18 cellular contexts compared by ENCODE assay signal in genomic region chr12:54292931-54293241, GRCh38. TPM values are rescaled to one million over a fixed set of nuclear protein-coding genes. Genes with fewer than 3 reads are reported as not detected.
DNase-seq lines count a peak whose midpoint lies in the region; ATAC-seq and TF ChIP-seq lines count a peak whose summit lies in the region.
"Had no signal": no experiment of that assay in that cellular context is flagged by ENCODE, and none has a peak within 500 bp of the region (broad histone marks: within the 10 kb centered on the region; RNA-seq: fewer than 3 reads in every experiment).

No MANE protein-coding gene starts in this region.

- intact Hi-C loops in CD14-positive monocyte (cut with micrococcal nuclease) = loop anchor here in 1 of 2 donors (5.0 kb wide), 1 partner anchor 84 kb away; no protein-coding TSS in a partner anchor

- H3K36me3 Mint-ChIP-seq in CD14-positive monocyte (peaks cover 61 to 90% of the 10 kb centered on the region in 2 donors), glutamatergic neuron (ENCODE audit: unreplicated experiment) (no peaks in the 10 kb centered on the region)

- DNase-seq in CD14-positive monocyte (ENCODE audit: low spot score) (no peak), OCI-M1 (lab: John Stamatoyannopoulos, UW) (peak; percentile 32), glutamatergic neuron (no peak), MM.1S (no peak), UCSD-AML1 (lab: John Stamatoyannopoulos, UW; ENCODE audit: unreplicated experiment) (no peak)
- DNase-seq: DMS79, KBM-7, NCI-H1092 treated with DMSO at 0.1 percent for 48 hours, NCI-H1436 treated with DMSO at 0.1 percent for 48 hours, NCI-H2029, NCI-H2171, NCI-H345, NCI-H524, PC-3, SHP77 treated with DMSO at 0.1 percent for 48 hours had no signal

- H3K27ac ChIP-seq in neutrophil = peak overlapping the region; percentile 93
- H3K27ac ChIP-seq in MM.1S (ENCODE audit: low read length) = no peak overlapping the region
- H3K27ac ChIP-seq: SK-N-MC had no signal

- H3K4me1 ChIP-seq in neutrophil (ENCODE audit: control insufficient read depth in 1 of 2, insufficient read depth in 1 of 2, low read depth in 1 of 2, low read length in 1 of 2) = peaks cover 89 to 96% of the 10 kb centered on the region in 2 experiments
- no peaks in the 10 kb centered on the region for H3K4me1 ChIP-seq in MM.1S (ENCODE audit: low read length)

- no peak for TF ChIP-seq CTCF in CD14-positive monocyte (IDR thresholded peaks at IDR 0.05)
- no peak for TF ChIP-seq CTCF in glutamatergic neuron (IDR thresholded peaks at IDR 0.05; ENCODE audit: partially characterized antibody, unreplicated experiment)
- no peak for TF ChIP-seq CTCF in neutrophil (IDR thresholded peaks at IDR 0.05)
- no peak for TF ChIP-seq CTCF in MM.1S (IDR thresholded peaks at IDR 0.05; ENCODE audit: low read length)

- H3K4me3 Mint-ChIP-seq in CD14-positive monocyte = no peak overlapping the region
- H3K4me3 Mint-ChIP-seq in glutamatergic neuron (ENCODE audit: unreplicated experiment) = peak overlapping the region; percentile 3

- H3K36me3 ChIP-seq in neutrophil (peaks cover 83% of the 10 kb centered on the region), MM.1S (replicated peaks; ENCODE audit: insufficient read depth, low read length) (no peaks in the 10 kb centered on the region)

- no peaks in the 10 kb centered on the region for H3K27me3 ChIP-seq in neutrophil
- H3K27me3 ChIP-seq in MM.1S (replicated peaks; ENCODE audit: insufficient read depth, low read length) = peaks cover 8% of the 10 kb centered on the region; the same call in 1 of the 2 replicates

- H3F3A ChIP-seq in MM.1S (ENCODE audit: insufficient read depth, low read length) = peaks cover 18% of the 10 kb centered on the region

- no peak overlapping the region for H3K4me2 ChIP-seq in MM.1S (ENCODE audit: low read depth, low read length)

- no peaks in the 10 kb centered on the region for H3K79me2 ChIP-seq in MM.1S (ENCODE audit: low read length)

- H3K4me1 Mint-ChIP-seq in CD14-positive monocyte = peaks cover 91% of the 10 kb centered on the region
- peaks cover 1% of the 10 kb centered on the region for H3K4me1 Mint-ChIP-seq in glutamatergic neuron (ENCODE audit: low read depth, unreplicated experiment)

- H3K9me3 ChIP-seq in neutrophil (no peaks in the 10 kb centered on the region), MM.1S (replicated peaks; ENCODE audit: insufficient read depth, low read length) (no peaks in the 10 kb centered on the region)

- no peaks in the 10 kb centered on the region for H3K9me2 ChIP-seq in MM.1S (replicated peaks; ENCODE audit: insufficient read depth, low read length)

- H3K9me3 Mint-ChIP-seq in CD14-positive monocyte (peaks cover 0 to 2% (median 0%) of the 10 kb centered on the region in 7 donors), glutamatergic neuron (ENCODE audit: unreplicated experiment) (peaks cover 4% of the 10 kb centered on the region)

- H3K27ac Mint-ChIP-seq in CD14-positive monocyte = peak overlapping the region in 6 of 7 donors; percentile 59 to 92 (median 79)
- H3K27ac Mint-ChIP-seq in glutamatergic neuron (ENCODE audit: unreplicated experiment) = no peak overlapping the region

- ATAC-seq in HG02623 (IDR thresholded peaks at IDR 0.05; ENCODE audit: unreplicated experiment) = no peak
- ATAC-seq: PC-3 had no signal

- no peaks in the 10 kb centered on the region for H3K27me3 Mint-ChIP-seq in CD14-positive monocyte (ENCODE audit: low read depth in 3 of 3)
- peaks cover 2% of the 10 kb centered on the region for H3K27me3 Mint-ChIP-seq in glutamatergic neuron (ENCODE audit: unreplicated experiment)

- no peak overlapping the region for H3K9ac ChIP-seq in MM.1S (ENCODE audit: low read length)

- H2AFZ ChIP-seq in MM.1S (ENCODE audit: low read length) = no peak overlapping the region

- no peaks in the 10 kb centered on the region for H4K20me1 ChIP-seq in MM.1S (ENCODE audit: insufficient read depth, low read length)

- H3K4me3 ChIP-seq in neutrophil (ENCODE audit: low read depth in 1 of 2, low read length in 1 of 2) = no peak overlapping the region
- no peak overlapping the region for H3K4me3 ChIP-seq in MM.1S (ENCODE audit: low read length)
- H3K4me3 ChIP-seq: SK-N-MC had no signal

RNA-seq across cellular contexts. Expression of gene NFE2, which starts 7.9 kb away (rescaled TPM):
- polyA plus RNA-seq in CD14-positive monocyte = 100 to 1,000 TPM in 1 of 2 donors, 10 to 100 TPM in 1; 79.5 to 157 TPM
- total RNA-seq in glutamatergic neuron (ENCODE audit: unreplicated experiment) = not detected

RNA-seq across cellular contexts. Expression of gene HNRNPA1, which starts 12.4 kb away (rescaled TPM):
- 100 to 1,000 TPM; 266 to 308 TPM for polyA plus RNA-seq in CD14-positive monocyte
- total RNA-seq in glutamatergic neuron (ENCODE audit: unreplicated experiment) = 1,556 TPM

RNA-seq across cellular contexts. Expression of gene CBX5, which starts 13.0 kb away (rescaled TPM):
- polyA plus RNA-seq in CD14-positive monocyte = 1 to 10 TPM; 2.9 to 5.4 TPM
- 225 TPM for total RNA-seq in glutamatergic neuron (ENCODE audit: unreplicated experiment)

RNA-seq across cellular contexts. Expression of gene COPZ1, which starts 32.0 kb away (rescaled TPM):
- polyA plus RNA-seq in CD14-positive monocyte = 100 to 1,000 TPM; 176 to 190 TPM
- total RNA-seq in glutamatergic neuron (ENCODE audit: unreplicated experiment) = 88.6 TPM
